22 cellular contexts compared by ENCODE assay signal in the genomic region with DNA sequence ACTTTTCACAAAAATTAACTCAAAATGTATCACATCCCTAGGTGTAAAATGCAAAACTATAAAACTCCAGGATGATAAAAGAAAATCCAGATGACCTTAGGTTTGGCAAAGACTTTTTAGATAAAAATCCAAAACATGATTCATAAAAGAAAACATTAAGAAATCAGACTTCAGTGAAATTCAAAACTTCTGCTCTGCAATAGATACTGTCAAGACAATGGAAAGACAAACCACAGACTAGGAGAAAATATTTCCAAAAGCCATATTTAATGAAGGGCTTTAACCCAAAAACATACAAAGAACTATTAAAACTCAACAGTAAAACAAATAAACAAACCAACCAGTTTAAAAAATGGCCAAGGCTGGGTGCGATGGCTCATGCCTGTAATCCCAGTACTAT.
"Had no signal": no experiment of that assay in that cellular context is flagged by ENCODE, and none has a peak within 500 bp of the region (broad histone marks: within the 10 kb centered on the region; RNA-seq: fewer than 3 reads in every experiment).

No MANE protein-coding gene starts in this region.

- H3K9me3 ChIP-seq: esophagus muscularis mucosa, heart left ventricle, psoas muscle, right lobe of liver, spleen, thoracic aorta, transverse colon had no signal

- H3K27ac Mint-ChIP-seq: naive thymus-derived CD4-positive, alpha-beta T cell; nephron progenitor cell; stimulated activated naive B cell treated with anti-CD40 and anti-IgM and Interleukin-4, amounts not matched to agents 10 μg/mL and 1 μg/mL and 100 μg/mL, for 72 hours; stimulated activated naive CD8-positive, alpha-beta T cell treated with anti-CD3 and anti-CD28 coated beads, Interleukin-15, amount 100 ng/mL, for 72 hours had no signal

- H3K36me3 Mint-ChIP-seq: naive thymus-derived CD4-positive, alpha-beta T cell; stimulated activated naive B cell treated with anti-CD40 and anti-IgM and Interleukin-4, amounts not matched to agents 10 μg/mL and 1 μg/mL and 100 μg/mL, for 72 hours had no signal

- H3K4me1 ChIP-seq: esophagus muscularis mucosa, heart left ventricle, parathyroid adenoma, psoas muscle, right lobe of liver, spleen, transverse colon had no signal

- H3K9ac ChIP-seq: parathyroid adenoma had no signal

- H3K4me3 Mint-ChIP-seq: naive thymus-derived CD4-positive, alpha-beta T cell; nephron progenitor cell; stimulated activated naive B cell treated with anti-CD40 and anti-IgM and Interleukin-4, amounts not matched to agents 10 μg/mL and 1 μg/mL and 100 μg/mL, for 72 hours; stimulated activated naive CD8-positive, alpha-beta T cell treated with anti-CD3 and anti-CD28 coated beads, Interleukin-15, amount 100 ng/mL, for 72 hours had no signal

- H3K27me3 Mint-ChIP-seq: stimulated activated naive B cell treated with anti-CD40 and anti-IgM and Interleukin-4, amounts not matched to agents 10 μg/mL and 1 μg/mL and 100 μg/mL, for 72 hours had no signal

- H3K27me3 ChIP-seq: esophagus muscularis mucosa, heart left ventricle, right lobe of liver, spleen, transverse colon had no signal

- H3K4me3 ChIP-seq: esophagus muscularis mucosa, heart left ventricle, psoas muscle, right lobe of liver, spleen, thoracic aorta, transverse colon had no signal

- ATAC-seq: heart left ventricle; naive thymus-derived CD4-positive, alpha-beta T cell; psoas muscle; right lobe of liver; stimulated activated naive B cell treated with anti-CD40 and anti-IgM and Interleukin-4, amounts not matched to agents 10 μg/mL and 1 μg/mL and 100 μg/mL, for 72 hours; stimulated activated naive CD8-positive, alpha-beta T cell treated with anti-CD3 and anti-CD28 coated beads, Interleukin-15, amount 100 ng/mL, for 72 hours had no signal

- H3K36me3 ChIP-seq: esophagus muscularis mucosa, heart left ventricle, right lobe of liver, spleen, thoracic aorta, transverse colon had no signal

- DNase-seq: cortex of kidney; effector memory CD4-positive, alpha-beta T cell; heart left ventricle; hippocampal formation; kidney glomerular epithelial cell; mesendoderm; naive thymus-derived CD4-positive, alpha-beta T cell; nephron progenitor cell; psoas muscle; retina; right lobe of liver; spleen; stimulated activated CD4-positive, alpha-beta T cell treated with anti-CD3 and anti-CD28 coated beads, Interleukin-15, amount 100 ng/mL, for 24 hours; stimulated activated CD4-positive, alpha-beta T cell treated with anti-CD3 and anti-CD28 coated beads, Interleukin-2, amount 100 ng/mL, for 24 hours; stimulated activated CD4-positive, alpha-beta T cell treated with anti-CD3 and anti-CD28 coated beads, Interleukin-4, amount 100 ng/mL, for 4 hours; stimulated activated naive B cell treated with anti-CD40 and anti-IgM and Interleukin-4, amounts not matched to agents 10 μg/mL and 1 μg/mL and 100 μg/mL, for 72 hours; stimulated activated naive CD8-positive, alpha-beta T cell treated with anti-CD3 and anti-CD28 coated beads, Interleukin-15, amount 100 ng/mL, for 72 hours; substantia nigra; transverse colon had no signal

- H3K9me3 Mint-ChIP-seq: nephron progenitor cell; stimulated activated naive B cell treated with anti-CD40 and anti-IgM and Interleukin-4, amounts not matched to agents 10 μg/mL and 1 μg/mL and 100 μg/mL, for 72 hours; stimulated activated naive CD8-positive, alpha-beta T cell treated with anti-CD3 and anti-CD28 coated beads, Interleukin-15, amount 100 ng/mL, for 72 hours had no signal

- H3K4me1 Mint-ChIP-seq: naive thymus-derived CD4-positive, alpha-beta T cell had no signal
